In genomic region chr2:3652896-3653625, GRCh38 we compare ENCODE assay signal across 1 cellular context.
TF ChIP-seq lines count a peak whose summit lies in the region.

No MANE protein-coding gene starts in this region.

TF ChIP-seq in IMR-90, 13 proteins besides CTCF, POLR2A, EP300 and RAD21:
- TF ChIP-seq, protein P1, sequence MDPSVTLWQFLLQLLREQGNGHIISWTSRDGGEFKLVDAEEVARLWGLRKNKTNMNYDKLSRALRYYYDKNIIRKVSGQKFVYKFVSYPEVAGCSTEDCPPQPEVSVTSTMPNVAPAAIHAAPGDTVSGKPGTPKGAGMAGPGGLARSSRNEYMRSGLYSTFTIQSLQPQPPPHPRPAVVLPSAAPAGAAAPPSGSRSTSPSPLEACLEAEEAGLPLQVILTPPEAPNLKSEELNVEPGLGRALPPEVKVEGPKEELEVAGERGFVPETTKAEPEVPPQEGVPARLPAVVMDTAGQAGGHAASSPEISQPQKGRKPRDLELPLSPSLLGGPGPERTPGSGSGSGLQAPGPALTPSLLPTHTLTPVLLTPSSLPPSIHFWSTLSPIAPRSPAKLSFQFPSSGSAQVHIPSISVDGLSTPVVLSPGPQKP (IDR thresholded peaks at IDR 0.05; ENCODE audit: borderline replicate concordance, low read depth, low read length): no peak
- TF ChIP-seq NFE2L2 (IDR thresholded peaks at IDR 0.05; ENCODE audit: low read depth, low read length) (no peak), RCOR1 (IDR thresholded peaks at IDR 0.05; ENCODE audit: insufficient replicate concordance, low read length) (no peak)
